In genomic region chr1:115052454-115053083, GRCh38 we compare ENCODE assay signal across 8 cellular contexts. TPM values are rescaled to one million over a fixed set of nuclear protein-coding genes. Genes with fewer than 3 reads are reported as not detected.
DNase-seq lines count a peak whose midpoint lies in the region; ATAC-seq, FAIRE-seq and TF ChIP-seq lines count a peak whose summit lies in the region.

No MANE protein-coding gene starts in this region.

- H3K27me3 ChIP-seq in GM06990 (replicated peaks; ENCODE audit: control insufficient read depth, insufficient read depth, low read length) (no peaks in the 10 kb centered on the region), right cardiac atrium (ENCODE audit: control insufficient read depth, insufficient read depth) (no peaks in the 10 kb centered on the region), spleen (replicated peaks in 1 of 7) (peaks cover 0 to 14% (median 0%) of the 10 kb centered on the region in 7 donors)

- FAIRE-seq in H54 (lab: Jason Lieb, UNC) (peak; percentile 90), HTR-8/SVneo (lab: Jason Lieb, UNC) (no peak)

- H3K4me3 ChIP-seq in GM06990 (replicated peaks; ENCODE audit: low read depth, low read length) (no peak overlapping the region), right cardiac atrium (ENCODE audit: low read length) (no peak overlapping the region), spleen (no peak overlapping the region)

- peaks cover 4% of the 10 kb centered on the region for H3K4me1 ChIP-seq in right cardiac atrium (ENCODE audit: control insufficient read depth, insufficient read depth, low read length)
- H3K4me1 ChIP-seq in spleen: peaks cover 0 to 5% (median 0%) of the 10 kb centered on the region in 6 donors

- intact Hi-C loops in right cardiac atrium (cut with DNase I): loop anchor here in 1 of 4 donors (5.0 to 10.0 kb wide), 2 partner anchors 52 to 75 kb away; no protein-coding TSS in a partner anchor
- intact Hi-C loops in spleen (cut with DNase I; ENCODE audit: low total_unique reads): no loop called here

- H3K27ac ChIP-seq in right cardiac atrium (ENCODE audit: low read length): no peak overlapping the region
- no peak overlapping the region for H3K27ac ChIP-seq in spleen

- peak; percentile 60 to 61 for ATAC-seq in right cardiac atrium

- H3K36me3 ChIP-seq in GM06990 (ENCODE audit: control insufficient read depth, insufficient read depth, low read length) (no peaks in the 10 kb centered on the region), spleen (peaks cover 0 to 69% (median 0%) of the 10 kb centered on the region in 6 donors)

- TF ChIP-seq POLR2A in H54 (IDR thresholded peaks at IDR 0.05; ENCODE audit: low read depth, low read length) (no peak), spleen (IDR thresholded peaks at IDR 0.05) (no peak)

- H3K9me3 ChIP-seq in right cardiac atrium (ENCODE audit: control insufficient read depth, low read length) (no peaks in the 10 kb centered on the region), spleen (no peaks in the 10 kb centered on the region)

- TF ChIP-seq CTCF in GM06990 (IDR thresholded peaks at IDR 0.05; ENCODE audit: insufficient read depth, low read length, poor library complexity, severe bottlenecking) (peak; percentile 81), spleen (IDR thresholded peaks at IDR 0.05 in 8 of 11, conservative IDR thresholded peaks at IDR 0.05 in 3 of 11) (peak; percentile 48 to 88 (median 76))

- WGBS in right cardiac atrium: 45% methylated on average over 9 of the region's 9 CpGs
- WGBS in spleen, 5 donors: 44 to 53% (median 49%) methylated on average over 9 of the region's 9 CpGs

- DNase-seq in GM06990 (ENCODE audit: extremely low read depth, insufficient read length) (no peak), H54 (ENCODE audit: insufficient read length, low spot score) (no peak), MV-4-11 (lab: John Stamatoyannopoulos, UW) (peak; percentile 58), SKM-1 treated with dmso at 0.1 percent for 144 hours (lab: John Stamatoyannopoulos, UW; ENCODE audit: unreplicated experiment) (peak; percentile 71), amniotic epithelial cell (ENCODE audit: low read depth) (peak; percentile 48), right cardiac atrium (peak in 2 of 3 donors; percentile 31 to 69), spleen (no peak), HTR-8/SVneo (ENCODE audit: insufficient read length, low spot score) (no peak)

RNA-seq across cellular contexts. Expression of gene TSHB, which starts 22.9 kb away (rescaled TPM):
- total RNA-seq in right cardiac atrium (not detected), spleen (not detected)
- polyA plus RNA-seq in right cardiac atrium (not detected), spleen (not detected)

RNA-seq across cellular contexts. Expression of gene TSPAN2, which starts 36.7 kb away (rescaled TPM):
- total RNA-seq in right cardiac atrium (10 to 100 TPM in 3 of 4 donors, 1 to 10 TPM in 1; 9.5 to 17.4 (median 13.9) TPM), spleen (10 to 100 TPM in 1 of 7 donors, 1 to 10 TPM in 6; 4.2 to 14.7 (median 5.4) TPM)
- polyA plus RNA-seq in right cardiac atrium (6.5 TPM), spleen (1 to 10 TPM in 2 of 3 donors, under 1 TPM in 1; 0.59 to 1.6 (median 1.0) TPM)

Comparison
In these comparisons a context has a peak if more than half of its experiments do, and no peak if none do; other contexts are left out.
1. DNase-seq: peak in MV-4-11 (single experiment), SKM-1 treated with dmso at 0.1 percent for 144 hours (single experiment), amniotic epithelial cell (single experiment) and right cardiac atrium (2 of 3); none in GM06990 (single experiment), H54 (single experiment), spleen (single experiment) and HTR-8/SVneo (single experiment).